In genomic region chr7:156308976-156309620, GRCh38 we compare ENCODE assay signal across 16 cellular contexts.
DNase-seq lines count a peak whose midpoint lies in the region; ATAC-seq lines count a peak whose summit lies in the region.
"Had no signal": no experiment of that assay in that cellular context is flagged by ENCODE, and none has a peak within 500 bp of the region (broad histone marks: within the 10 kb centered on the region; RNA-seq: fewer than 3 reads in every experiment).

No MANE protein-coding gene starts in this region.

- H3K27ac ChIP-seq in substantia nigra (ENCODE audit: low read depth, low read length, poor library complexity, severe bottlenecking): no peak overlapping the region
- H3K27ac ChIP-seq: A549, C4-2B, KMS-11, PC-9 had no signal

- no peaks in the 10 kb centered on the region for H3K36me3 Mint-ChIP-seq in activated naive CD4-positive, alpha-beta T cell treated with anti-CD3 and anti-CD28 coated beads, Interleukin-2, amount 50 U/mL, for 72 hours

- ATAC-seq in activated naive CD4-positive, alpha-beta T cell treated with anti-CD3 and anti-CD28 coated beads, Interleukin-2, amount 50 U/mL, for 72 hours: no peak
- ATAC-seq: A549 had no signal

- no peaks in the 10 kb centered on the region for H3K9me3 ChIP-seq in MG63

- H3K4me3 ChIP-seq in MG63: no peak overlapping the region
- H3K4me3 ChIP-seq: A549, PC-9 had no signal

- H3K9me3 Mint-ChIP-seq in activated naive CD4-positive, alpha-beta T cell treated with anti-CD3 and anti-CD28 coated beads, Interleukin-2, amount 50 U/mL, for 72 hours: peaks cover 0 to 7% of the 10 kb centered on the region in 2 donors

- H3K27me3 ChIP-seq in MG63: no peaks in the 10 kb centered on the region

- H3K27ac Mint-ChIP-seq in activated naive CD4-positive, alpha-beta T cell treated with anti-CD3 and anti-CD28 coated beads, Interleukin-2, amount 50 U/mL, for 72 hours: no peak overlapping the region

- DNase-seq in MG63 (peak; percentile 25), cerebellum (ENCODE audit: low spot score) (peak; percentile 6), middle frontal gyrus (ENCODE audit: extremely low spot score, low spot score) (peak; percentile 12), substantia nigra (lab: John Stamatoyannopoulos, UW) (peak in 35 of 49 donors; percentile 2 to 64 (median 27)), DMS153 (lab: John Stamatoyannopoulos, UW) (no peak), retina (no peak)
- no peak for DNase-seq in activated naive CD4-positive, alpha-beta T cell treated with anti-CD3 and anti-CD28 coated beads, Interleukin-2, amount 50 U/mL, for 72 hours (ENCODE audit: low spot score in 2 of 2)
- DNase-seq: DMS 273 treated with DMSO at 0.1 percent for 48 hours, NCI-H1105, NCI-H1694, NCI-H2227 treated with DMSO at 0.1 percent for 48 hours, NCI-H524, PC-9 had no signal

- H3K36me3 ChIP-seq in MG63: no peaks in the 10 kb centered on the region

Comparison
In these comparisons a context has a peak if more than half of its experiments do, and no peak if none do; other contexts are left out.
1. DNase-seq: peak in MG63 (single experiment), cerebellum (single experiment), middle frontal gyrus (single experiment) and substantia nigra (35 of 49); none in DMS153 (single experiment), activated naive CD4-positive, alpha-beta T cell treated with anti-CD3 and anti-CD28 coated beads, Interleukin-2, amount 50 U/mL, for 72 hours (0 of 2) and retina (single experiment).